ENCODE assay signal across 1 cellular context in the genomic region with DNA sequence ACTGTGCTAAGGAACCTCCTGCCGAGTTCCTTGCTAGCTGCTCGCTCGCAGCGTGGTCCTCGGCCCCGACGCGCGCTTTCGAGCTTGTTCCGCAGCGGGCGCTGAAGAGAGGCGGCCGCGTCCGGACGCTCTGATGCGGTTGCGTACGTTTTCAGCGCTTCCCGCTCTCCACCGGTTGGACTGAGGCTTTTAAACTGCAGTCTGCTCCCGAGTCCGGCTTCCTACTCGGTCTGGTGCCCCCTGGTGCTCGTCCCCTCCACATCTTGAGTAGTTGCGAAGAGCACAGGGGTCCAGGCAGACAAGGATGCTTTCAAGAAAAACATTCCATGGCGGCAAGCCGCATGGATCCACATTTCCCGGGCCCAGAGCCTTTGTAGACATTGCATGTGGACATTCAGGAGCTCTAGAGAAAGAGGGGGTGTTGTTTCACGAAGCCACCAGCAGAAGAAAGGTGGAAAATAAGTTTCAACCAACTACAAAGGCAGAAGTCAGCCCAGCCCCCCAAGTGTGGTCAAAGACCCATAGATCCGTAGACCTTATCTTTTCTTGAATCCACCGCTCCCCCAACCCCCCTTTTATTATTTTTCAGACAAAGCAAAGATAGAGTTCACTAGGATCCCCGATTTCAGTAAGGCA.
TF ChIP-seq lines count a peak whose summit lies in the region.

No MANE protein-coding gene starts in this region.

TF ChIP-seq in liver, 16 proteins besides CTCF, POLR2A, EP300 and RAD21 (continued from another document):
- TF ChIP-seq, protein P1, sequence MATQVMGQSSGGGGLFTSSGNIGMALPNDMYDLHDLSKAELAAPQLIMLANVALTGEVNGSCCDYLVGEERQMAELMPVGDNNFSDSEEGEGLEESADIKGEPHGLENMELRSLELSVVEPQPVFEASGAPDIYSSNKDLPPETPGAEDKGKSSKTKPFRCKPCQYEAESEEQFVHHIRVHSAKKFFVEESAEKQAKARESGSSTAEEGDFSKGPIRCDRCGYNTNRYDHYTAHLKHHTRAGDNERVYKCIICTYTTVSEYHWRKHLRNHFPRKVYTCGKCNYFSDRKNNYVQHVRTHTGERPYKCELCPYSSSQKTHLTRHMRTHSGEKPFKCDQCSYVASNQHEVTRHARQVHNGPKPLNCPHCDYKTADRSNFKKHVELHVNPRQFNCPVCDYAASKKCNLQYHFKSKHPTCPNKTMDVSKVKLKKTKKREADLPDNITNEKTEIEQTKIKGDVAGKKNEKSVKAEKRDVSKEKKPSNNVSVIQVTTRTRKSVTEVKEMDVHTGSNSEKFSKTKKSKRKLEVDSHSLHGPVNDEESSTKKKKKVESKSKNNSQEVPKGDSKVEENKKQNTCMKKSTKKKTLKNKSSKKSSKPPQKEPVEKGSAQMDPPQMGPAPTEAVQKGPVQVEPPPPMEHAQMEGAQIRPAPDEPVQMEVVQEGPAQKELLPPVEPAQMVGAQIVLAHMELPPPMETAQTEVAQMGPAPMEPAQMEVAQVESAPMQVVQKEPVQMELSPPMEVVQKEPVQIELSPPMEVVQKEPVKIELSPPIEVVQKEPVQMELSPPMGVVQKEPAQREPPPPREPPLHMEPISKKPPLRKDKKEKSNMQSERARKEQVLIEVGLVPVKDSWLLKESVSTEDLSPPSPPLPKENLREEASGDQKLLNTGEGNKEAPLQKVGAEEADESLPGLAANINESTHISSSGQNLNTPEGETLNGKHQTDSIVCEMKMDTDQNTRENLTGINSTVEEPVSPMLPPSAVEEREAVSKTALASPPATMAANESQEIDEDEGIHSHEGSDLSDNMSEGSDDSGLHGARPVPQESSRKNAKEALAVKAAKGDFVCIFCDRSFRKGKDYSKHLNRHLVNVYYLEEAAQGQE (IDR thresholded peaks at IDR 0.05), result peak; percentile 62
- TF ChIP-seq EGR1 (IDR thresholded peaks at IDR 0.05; ENCODE audit: low read depth in 2 of 2), result peak; percentile 55 to 63
- TF ChIP-seq SP1 (IDR thresholded peaks at IDR 0.05), result peak; percentile 74
- peak; percentile 77 for TF ChIP-seq YY1 (IDR thresholded peaks at IDR 0.05)
- TF ChIP-seq, protein P2, sequence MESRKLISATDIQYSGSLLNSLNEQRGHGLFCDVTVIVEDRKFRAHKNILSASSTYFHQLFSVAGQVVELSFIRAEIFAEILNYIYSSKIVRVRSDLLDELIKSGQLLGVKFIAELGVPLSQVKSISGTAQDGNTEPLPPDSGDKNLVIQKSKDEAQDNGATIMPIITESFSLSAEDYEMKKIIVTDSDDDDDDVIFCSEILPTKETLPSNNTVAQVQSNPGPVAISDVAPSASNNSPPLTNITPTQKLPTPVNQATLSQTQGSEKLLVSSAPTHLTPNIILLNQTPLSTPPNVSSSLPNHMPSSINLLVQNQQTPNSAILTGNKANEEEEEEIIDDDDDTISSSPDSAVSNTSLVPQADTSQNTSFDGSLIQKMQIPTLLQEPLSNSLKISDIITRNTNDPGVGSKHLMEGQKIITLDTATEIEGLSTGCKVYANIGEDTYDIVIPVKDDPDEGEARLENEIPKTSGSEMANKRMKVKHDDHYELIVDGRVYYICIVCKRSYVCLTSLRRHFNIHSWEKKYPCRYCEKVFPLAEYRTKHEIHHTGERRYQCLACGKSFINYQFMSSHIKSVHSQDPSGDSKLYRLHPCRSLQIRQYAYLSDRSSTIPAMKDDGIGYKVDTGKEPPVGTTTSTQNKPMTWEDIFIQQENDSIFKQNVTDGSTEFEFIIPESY (IDR thresholded peaks at IDR 0.05), result no peak
- TF ChIP-seq FOXA1 (IDR thresholded peaks at IDR 0.05), result peak; percentile 16
TF ChIP-seq in liver: peak in this region for 14.
